Comparison of ENCODE assay signal across 8 cellular contexts in the genomic region with DNA sequence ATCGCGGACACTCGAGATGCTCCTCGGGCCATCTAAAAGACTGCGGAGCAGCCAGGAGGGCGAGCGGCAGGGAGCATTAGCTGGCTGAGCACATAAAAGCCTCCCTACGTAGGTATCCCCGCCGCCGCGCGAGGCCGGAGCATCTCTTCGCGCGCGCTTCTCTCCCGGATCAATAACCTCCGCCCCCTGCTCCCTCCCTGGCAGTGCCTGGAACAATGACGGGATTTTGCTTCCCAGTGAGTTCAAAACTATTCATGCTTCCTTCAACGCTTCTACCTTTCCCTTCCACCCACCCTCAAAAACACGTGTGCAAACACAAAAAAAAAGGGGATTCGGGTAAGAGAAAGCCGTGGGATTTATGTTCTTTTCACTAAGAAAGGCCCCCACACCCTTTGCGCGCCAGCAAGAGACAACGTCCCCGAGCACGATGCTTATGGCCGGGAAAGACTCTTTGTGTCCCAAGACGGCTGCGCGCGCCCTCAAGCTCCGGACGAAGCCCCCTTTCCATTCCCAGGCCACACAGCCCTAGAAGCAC. TPM values are rescaled to one million over a fixed set of nuclear protein-coding genes. Genes with fewer than 3 reads are reported as not detected.
DNase-seq lines count a peak whose midpoint lies in the region; ATAC-seq and TF ChIP-seq lines count a peak whose summit lies in the region.

No MANE protein-coding gene starts in this region.

- H3K36me3 Mint-ChIP-seq in CD8-positive, alpha-beta memory T cell = peaks cover 0 to 15% (median 0%) of the 10 kb centered on the region in 3 donors

- no peak for ATAC-seq in GM19397 (IDR thresholded peaks at IDR 0.05; ENCODE audit: unreplicated experiment)

- H3K4me1 ChIP-seq in CD8-positive, alpha-beta memory T cell (ENCODE audit: insufficient read depth, low read length) = peaks cover 13% of the 10 kb centered on the region
- no peaks in the 10 kb centered on the region for H3K4me1 ChIP-seq in hepatocyte (ENCODE audit: insufficient read depth)

- no peaks in the 10 kb centered on the region for H3K27me3 ChIP-seq in CD8-positive, alpha-beta memory T cell (ENCODE audit: insufficient read depth, low read length, poor library complexity, severe bottlenecking)
- H3K27me3 ChIP-seq in hepatocyte = no peaks in the 10 kb centered on the region

- peak overlapping the region; percentile 84 for H3K4me2 ChIP-seq in hepatocyte

- CTCF ChIA-PET in CD8-positive, alpha-beta memory T cell (lab: Charles Lee) = interaction anchor here (0.9 to 10.7 kb wide), 7 partner anchors 8 to 129 kb away, joined by 3 to 68 read pairs (median 4); a partner anchor contains a TSS

- H3K27ac Mint-ChIP-seq in CD8-positive, alpha-beta memory T cell = peak overlapping the region; percentile 57 to 95 (median 78)

- H3K4me1 Mint-ChIP-seq in CD8-positive, alpha-beta memory T cell = peaks cover 17 to 21% (median 20%) of the 10 kb centered on the region in 3 donors

- H3K27ac ChIP-seq in CD8-positive, alpha-beta memory T cell (ENCODE audit: low read depth, low read length) = peak overlapping the region; percentile 20
- H3K27ac ChIP-seq in angular gyrus (ENCODE audit: low read depth, low read length) (peak overlapping the region; percentile 74), hepatocyte (peak overlapping the region; percentile 91)

- H3K9me3 Mint-ChIP-seq in CD8-positive, alpha-beta memory T cell = no peaks in the 10 kb centered on the region

- peaks cover 33% of the 10 kb centered on the region for H3K79me2 ChIP-seq in hepatocyte

- H4K20me1 ChIP-seq in hepatocyte (ENCODE audit: insufficient read depth, poor library complexity, severe bottlenecking) = peaks cover 3% of the 10 kb centered on the region

- H3K4me3 Mint-ChIP-seq in CD8-positive, alpha-beta memory T cell = peak overlapping the region; percentile 93 to 98 (median 94)

- peak overlapping the region; percentile 69 for H3K4me3 ChIP-seq in CD8-positive, alpha-beta memory T cell (ENCODE audit: low read length)
- peak overlapping the region; percentile 76 for H3K4me3 ChIP-seq in hepatocyte

- H3K27me3 Mint-ChIP-seq in CD8-positive, alpha-beta memory T cell = peaks cover 0 to 2% of the 10 kb centered on the region in 2 donors

- DNase-seq in CD8-positive, alpha-beta memory T cell = peak in 3 of 5 donors; percentile 8 to 31 (median 14)
- DNase-seq in HT1080 (ENCODE audit: low read depth) = peak; percentile 29
- peak; percentile 97 for DNase-seq in SHP77 treated with DMSO at 0.1 percent for 48 hours (lab: John Stamatoyannopoulos, UW)
- peak; percentile 66 for DNase-seq in hepatocyte (ENCODE audit: low spot score)
- peak; percentile 92 for DNase-seq in retina
- no peak for DNase-seq in COLO829 (ENCODE audit: low spot score)

- TF ChIP-seq CTCF in hepatocyte (IDR thresholded peaks at IDR 0.05; ENCODE audit: poor library complexity) = no peak

- H3K9me2 ChIP-seq in hepatocyte (replicated peaks; ENCODE audit: insufficient read depth) = no peaks in the 10 kb centered on the region

- H2AFZ ChIP-seq in hepatocyte = peak overlapping the region; percentile 77

- no peaks in the 10 kb centered on the region for H3K36me3 ChIP-seq in CD8-positive, alpha-beta memory T cell (ENCODE audit: insufficient read depth, low read length)
- H3K36me3 ChIP-seq in hepatocyte (replicated peaks; ENCODE audit: insufficient read depth, low read depth) = no peaks in the 10 kb centered on the region

- POLR2A ChIA-PET in CD8-positive, alpha-beta memory T cell (lab: Charles Lee) = interaction anchor here (0.9 to 1.6 kb wide), 5 partner anchors 11 to 184 kb away, joined by 3 to 13 read pairs (median 6); a partner anchor contains a TSS

- 0% methylated on average over 37 of the region's 37 CpGs for WGBS in hepatocyte (ENCODE audit: low lambda C conversion rate, missing lambda C conversion rate)

- no peaks in the 10 kb centered on the region for H3K9me3 ChIP-seq in CD8-positive, alpha-beta memory T cell (ENCODE audit: low read length)
- no peaks in the 10 kb centered on the region for H3K9me3 ChIP-seq in hepatocyte (ENCODE audit: low read depth)

RNA-seq across cellular contexts. Expression of a gene that starts 0.9 kb away (rescaled TPM):
- total RNA-seq in CD8-positive, alpha-beta memory T cell = 10 to 100 TPM; 53.4 to 56.4 TPM
- 18.2 TPM for polyA plus RNA-seq in CD8-positive, alpha-beta memory T cell
- 23.7 and 29.4 TPM in 2 replicates for total RNA-seq in HT1080 (2014; rRNA removed; shearing (Covaris generic))
- polyA plus RNA-seq in HT1080 (2015; cell fraction: cytosol; rRNA removed) = 26.6 TPM in 2 replicates
- polyA plus RNA-seq in HT1080 (2015; cell fraction: nucleus; rRNA removed) = 24.1 and 27.5 TPM in 2 replicates
- 40.4 and 46.2 TPM in 2 replicates for total RNA-seq in hepatocyte
- 51.0 and 52.4 TPM in 2 replicates for polyA plus RNA-seq in hepatocyte

RNA-seq across cellular contexts. Expression of a gene that starts 28.5 kb away (rescaled TPM):
- total RNA-seq in CD8-positive, alpha-beta memory T cell = 1,000 to 10,000 TPM; 1,678 to 1,690 TPM
- polyA plus RNA-seq in CD8-positive, alpha-beta memory T cell = 2,132 TPM
- total RNA-seq in HT1080 (2014; rRNA removed; shearing (Covaris generic)) = 2,252 and 2,476 TPM in 2 replicates
- 773 and 787 TPM in 2 replicates for polyA plus RNA-seq in HT1080 (2015; cell fraction: cytosol; rRNA removed)
- polyA plus RNA-seq in HT1080 (2015; cell fraction: nucleus; rRNA removed) = 538 and 557 TPM in 2 replicates
- total RNA-seq in hepatocyte = 1,250 and 1,335 TPM in 2 replicates
- 2,041 and 2,117 TPM in 2 replicates for polyA plus RNA-seq in hepatocyte

Comparison
In these comparisons a context has a peak if more than half of its experiments do, and no peak if none do; other contexts are left out.
1. H3K27ac ChIP-seq: peak in every context shown above with its lines; median percentile 91 in hepatocyte; 74 in angular gyrus; 20 in CD8-positive, alpha-beta memory T cell.